12 cellular contexts compared by ENCODE assay signal in genomic region chr5:176716320-176716719, GRCh38.
DNase-seq lines count a peak whose midpoint lies in the region; ATAC-seq and TF ChIP-seq lines count a peak whose summit lies in the region.
"Had no signal": no experiment of that assay in that cellular context is flagged by ENCODE, and none has a peak within 500 bp of the region (broad histone marks: within the 10 kb centered on the region; RNA-seq: fewer than 3 reads in every experiment).

No MANE protein-coding gene starts in this region.

- no peak overlapping the region for H3K27ac Mint-ChIP-seq in CD8-positive, alpha-beta memory T cell

- H3K4me3 ChIP-seq in BJ (ENCODE audit: low read depth, low read length), result no peak overlapping the region
- H3K4me3 ChIP-seq in HFF-Myc (replicated peaks; ENCODE audit: low read depth, low read length), result no peak overlapping the region
- H3K4me3 ChIP-seq in adipocyte (ENCODE audit: low read length), result no peak overlapping the region
- H3K4me3 ChIP-seq in CD8-positive, alpha-beta memory T cell (ENCODE audit: low read length), result no peak overlapping the region

- peaks cover 41 to 72% of the 10 kb centered on the region in 2 donors for H3K27me3 Mint-ChIP-seq in CD8-positive, alpha-beta memory T cell

- peaks cover 24% of the 10 kb centered on the region for H3K9me3 ChIP-seq in adipocyte (ENCODE audit: control insufficient read depth, low read length)
- H3K9me3 ChIP-seq in CD8-positive, alpha-beta memory T cell (ENCODE audit: low read length), result no peaks in the 10 kb centered on the region

- H3K4me1 Mint-ChIP-seq in CD8-positive, alpha-beta memory T cell, result peaks cover 0 to 2% (median 0%) of the 10 kb centered on the region in 3 donors

- TF ChIP-seq CTCF in BJ (IDR thresholded peaks at IDR 0.05; ENCODE audit: insufficient read depth, low read depth, low read length) (no peak), HFF-Myc (IDR thresholded peaks at IDR 0.05; ENCODE audit: low read depth, low read length, missing control alignments) (no peak)

- peaks cover 16% of the 10 kb centered on the region for H3K4me1 ChIP-seq in adipocyte (ENCODE audit: control insufficient read depth, insufficient read depth, low read length)
- no peaks in the 10 kb centered on the region for H3K4me1 ChIP-seq in CD8-positive, alpha-beta memory T cell (ENCODE audit: insufficient read depth, low read length)

- H3K9me3 Mint-ChIP-seq in CD8-positive, alpha-beta memory T cell, result peaks cover 0 to 7% (median 5%) of the 10 kb centered on the region in 5 donors

- H3K4me3 Mint-ChIP-seq in CD8-positive, alpha-beta memory T cell, result no peak overlapping the region

- POLR2A ChIA-PET in BJ (lab: Charles Lee), result no interaction called here
- POLR2A ChIA-PET in CD8-positive, alpha-beta memory T cell (lab: Charles Lee), result no interaction called here

- DNase-seq in BJ (ENCODE audit: low read depth) (peak; percentile 4), HFF-Myc (ENCODE audit: extremely low read depth, low read depth) (peak; percentile 75), adipocyte (ENCODE audit: low read depth) (peak; percentile 22), inferior parietal cortex (ENCODE audit: extremely low spot score) (peak; percentile 73), activated T-cell treated with anti-CD3 and anti-CD28 coated beads for 4 hours (no peak)
- no peak for DNase-seq in CD8-positive, alpha-beta memory T cell
- DNase-seq: activated effector memory CD4-positive, alpha-beta T cell treated with anti-CD3 and anti-CD28 coated beads, Interleukin-2, amount 50 U/mL, for 16 hours; KG1; left ventricle myocardium superior; WERI-Rb-1 had no signal

- no peaks in the 10 kb centered on the region for H3K36me3 Mint-ChIP-seq in CD8-positive, alpha-beta memory T cell

- no peak for ATAC-seq in HG03442 (IDR thresholded peaks at IDR 0.05; ENCODE audit: unreplicated experiment)
- no peak for ATAC-seq in activated CD4-positive, CD25-positive, alpha-beta regulatory T cell treated with anti-CD3 and anti-CD28 coated beads, Interleukin-2, amount 50 U/mL, for 24 hours
- ATAC-seq: left ventricle myocardium superior had no signal

- H3K27ac ChIP-seq in CD8-positive, alpha-beta memory T cell (ENCODE audit: low read depth, low read length), result no peak overlapping the region
- H3K27ac ChIP-seq: WERI-Rb-1 had no signal

- H3K27me3 ChIP-seq in BJ (ENCODE audit: control insufficient read depth, insufficient read depth, low read length), result peaks cover 15% of the 10 kb centered on the region
- H3K27me3 ChIP-seq in adipocyte (replicated peaks; ENCODE audit: control insufficient read depth, insufficient read depth, low read length), result peaks cover 63% of the 10 kb centered on the region
- H3K27me3 ChIP-seq in CD8-positive, alpha-beta memory T cell (ENCODE audit: insufficient read depth, low read length, poor library complexity, severe bottlenecking), result no peaks in the 10 kb centered on the region

- no peaks in the 10 kb centered on the region for H3K36me3 ChIP-seq in BJ (ENCODE audit: control insufficient read depth, insufficient read depth, low read length)
- H3K36me3 ChIP-seq in adipocyte (ENCODE audit: control insufficient read depth, insufficient read depth, low read length, severe bottlenecking), result no peaks in the 10 kb centered on the region
- H3K36me3 ChIP-seq in CD8-positive, alpha-beta memory T cell (ENCODE audit: insufficient read depth, low read length), result no peaks in the 10 kb centered on the region
- H3K36me3 ChIP-seq: WERI-Rb-1 had no signal

- no peak overlapping the region for H3K9ac ChIP-seq in adipocyte (ENCODE audit: low read length)

- CTCF ChIA-PET in BJ (lab: Yijun Ruan, JAX), result no interaction called here
- CTCF ChIA-PET in CD8-positive, alpha-beta memory T cell (lab: Charles Lee), result no interaction called here

Comparison
In these comparisons a context has a peak if more than half of its experiments do, and no peak if none do; other contexts are left out.
1. DNase-seq: peak in BJ (single experiment), HFF-Myc (single experiment), adipocyte (single experiment) and inferior parietal cortex (single experiment); none in activated T-cell treated with anti-CD3 and anti-CD28 coated beads for 4 hours (single experiment) and CD8-positive, alpha-beta memory T cell (0 of 5).